13 cellular contexts compared by ENCODE assay signal in the genomic region with DNA sequence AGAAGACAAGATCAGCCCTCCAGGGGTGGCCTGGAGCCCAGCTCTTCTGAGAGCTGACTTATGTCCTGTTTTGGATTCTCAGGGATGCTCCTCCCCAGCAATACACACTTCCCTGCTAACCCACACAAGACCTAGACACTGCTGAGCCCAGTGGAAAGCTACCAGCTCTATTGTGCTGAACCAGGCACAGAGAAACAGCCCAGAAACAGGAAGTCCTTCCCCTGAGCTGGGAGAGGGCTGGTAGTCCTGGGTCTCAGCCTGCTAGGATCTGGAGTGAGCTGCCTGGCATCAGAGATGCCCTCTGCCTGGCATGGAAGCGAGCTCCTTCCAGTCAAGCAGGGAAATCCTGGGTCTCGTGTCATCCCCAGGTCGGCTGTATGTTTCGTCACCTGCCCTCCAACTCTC. TPM values are rescaled to one million over a fixed set of nuclear protein-coding genes. Genes with fewer than 3 reads are reported as not detected.
DNase-seq lines count a peak whose midpoint lies in the region; ATAC-seq lines count a peak whose summit lies in the region.
"Had no signal": no experiment of that assay in that cellular context is flagged by ENCODE, and none has a peak within 500 bp of the region (broad histone marks: within the 10 kb centered on the region; RNA-seq: fewer than 3 reads in every experiment).

No MANE protein-coding gene starts in this region.

- H3K27me3 Mint-ChIP-seq in T-helper 2 cell treated with Interferon-gamma antibody and Interleukin-4, amounts not matched to agents 5 μg/mL and 100 μg/mL, for 36 hours (ENCODE audit: low read depth) = no peaks in the 10 kb centered on the region
- peaks cover 32 to 52% of the 10 kb centered on the region in 2 donors for H3K27me3 Mint-ChIP-seq in T-cell
- peaks cover 67 to 87% of the 10 kb centered on the region in 2 donors for H3K27me3 Mint-ChIP-seq in stimulated activated naive B cell treated with anti-CD40 and anti-IgM and Interleukin-4, amounts not matched to agents 10 μg/mL and 1 μg/mL and 100 μg/mL, for 72 hours

- ATAC-seq in T-cell (replicated peaks in 1 of 4) (no peak), HG02571 (IDR thresholded peaks at IDR 0.05; ENCODE audit: unreplicated experiment) (no peak)
- ATAC-seq in stimulated activated naive B cell treated with anti-CD40 and anti-IgM and Interleukin-4, amounts not matched to agents 10 μg/mL and 1 μg/mL and 100 μg/mL, for 72 hours (replicated peaks) = peak; percentile 37 to 41
- ATAC-seq: mucosa of descending colon had no signal

- POLR2A ChIA-PET in T-cell (lab: Charles Lee) = interaction anchor here in 1 of 2 donors (0.6 kb wide), 1 partner anchor 28 kb away, joined by 3 read pairs; no protein-coding TSS in a partner anchor

- peak overlapping the region; percentile 27 for H3K27ac Mint-ChIP-seq in T-helper 2 cell treated with Interferon-gamma antibody and Interleukin-4, amounts not matched to agents 5 μg/mL and 100 μg/mL, for 36 hours
- H3K27ac Mint-ChIP-seq in T-cell = peak overlapping the region; percentile 23 to 34
- peak overlapping the region; percentile 37 for H3K27ac Mint-ChIP-seq in stimulated activated naive B cell treated with anti-CD40 and anti-IgM and Interleukin-4, amounts not matched to agents 10 μg/mL and 1 μg/mL and 100 μg/mL, for 72 hours

- peaks cover 2% of the 10 kb centered on the region for H3K36me3 Mint-ChIP-seq in T-helper 2 cell treated with Interferon-gamma antibody and Interleukin-4, amounts not matched to agents 5 μg/mL and 100 μg/mL, for 36 hours (ENCODE audit: low read depth)
- H3K36me3 Mint-ChIP-seq in T-cell = no peaks in the 10 kb centered on the region
- peaks cover 0 to 1% of the 10 kb centered on the region in 2 donors for H3K36me3 Mint-ChIP-seq in stimulated activated naive B cell treated with anti-CD40 and anti-IgM and Interleukin-4, amounts not matched to agents 10 μg/mL and 1 μg/mL and 100 μg/mL, for 72 hours

- DNase-seq in T-helper 2 cell treated with Interferon-gamma antibody and Interleukin-4, amounts not matched to agents 5 μg/mL and 100 μg/mL, for 36 hours (ENCODE audit: low spot score) = no peak
- DNase-seq in T-helper 2 cell (no peak), T-cell (no peak), epidermal melanocyte (ENCODE audit: insufficient read length, low spot score) (peak; percentile 10), NCI-H187 treated with DMSO at 0.1 percent for 48 hours (lab: John Stamatoyannopoulos, UW) (no peak), NCI-H345 (lab: John Stamatoyannopoulos, UW) (no peak)
- DNase-seq in stimulated activated naive B cell treated with anti-CD40 and anti-IgM and Interleukin-4, amounts not matched to agents 10 μg/mL and 1 μg/mL and 100 μg/mL, for 72 hours = no peak
- DNase-seq: activated CD4-positive, alpha-beta T cell treated with anti-CD3 and anti-CD28 coated beads for 1 hour; brain microvascular endothelial cell; mucosa of descending colon; NK-92 treated with Interleukin-12 subunit alpha and Interleukin-12 subunit beta, amount 100 ng/mL, for 24 hours; trophoblast cell had no signal

- no peaks in the 10 kb centered on the region for H3K9me3 Mint-ChIP-seq in T-helper 2 cell treated with Interferon-gamma antibody and Interleukin-4, amounts not matched to agents 5 μg/mL and 100 μg/mL, for 36 hours
- H3K9me3 Mint-ChIP-seq in T-cell = no peaks in the 10 kb centered on the region
- H3K9me3 Mint-ChIP-seq in stimulated activated naive B cell treated with anti-CD40 and anti-IgM and Interleukin-4, amounts not matched to agents 10 μg/mL and 1 μg/mL and 100 μg/mL, for 72 hours = no peaks in the 10 kb centered on the region

- H3K4me1 Mint-ChIP-seq in T-helper 2 cell treated with Interferon-gamma antibody and Interleukin-4, amounts not matched to agents 5 μg/mL and 100 μg/mL, for 36 hours (ENCODE audit: low read depth) = peaks cover 56% of the 10 kb centered on the region
- H3K4me1 Mint-ChIP-seq in T-cell = peaks cover 44 to 69% (median 55%) of the 10 kb centered on the region in 3 donors
- peaks cover 34 to 64% of the 10 kb centered on the region in 2 donors for H3K4me1 Mint-ChIP-seq in stimulated activated naive B cell treated with anti-CD40 and anti-IgM and Interleukin-4, amounts not matched to agents 10 μg/mL and 1 μg/mL and 100 μg/mL, for 72 hours

- CTCF ChIA-PET in T-cell (lab: Charles Lee) = interaction anchor here (0.6 to 1.5 kb wide), 4 partner anchors 10 to 82 kb away, joined by 3 read pairs; a partner anchor contains a TSS

- no peak overlapping the region for H3K4me3 Mint-ChIP-seq in T-helper 2 cell treated with Interferon-gamma antibody and Interleukin-4, amounts not matched to agents 5 μg/mL and 100 μg/mL, for 36 hours
- H3K4me3 Mint-ChIP-seq in T-cell = peak overlapping the region in 1 of 3 donors; percentile 79
- H3K4me3 Mint-ChIP-seq in stimulated activated naive B cell treated with anti-CD40 and anti-IgM and Interleukin-4, amounts not matched to agents 10 μg/mL and 1 μg/mL and 100 μg/mL, for 72 hours = no peak overlapping the region

RNA-seq across cellular contexts. Expression of a gene that starts 1.2 kb away (rescaled TPM):
- 10 to 100 TPM in 1 of 5 donors, 1 to 10 TPM in 4; 3.7 to 10.6 (median 7.3) TPM for total RNA-seq in T-cell

RNA-seq across cellular contexts. Expression of a gene that starts 4.9 kb away (rescaled TPM):
- total RNA-seq in T-cell = 10 to 100 TPM in 3 of 5 donors, 1 to 10 TPM in 2; 6.5 to 15.9 (median 10.6) TPM

RNA-seq across cellular contexts. Expression of a gene that starts 18.2 kb away (rescaled TPM):
- 100 to 1,000 TPM in 1 of 5 donors, 10 to 100 TPM in 4; 83.3 to 125 (median 88.4) TPM for total RNA-seq in T-cell

RNA-seq across cellular contexts. Expression of a gene that starts 18.2 kb away (rescaled TPM):
- total RNA-seq in T-cell = 100 to 1,000 TPM; 126 to 205 (median 154) TPM

RNA-seq across cellular contexts. Expression of a gene that starts 47.2 kb away (rescaled TPM):
- total RNA-seq in T-cell = 10 to 100 TPM; 18.5 to 33.1 (median 31.8) TPM

Comparison
In these comparisons a context has a peak if more than half of its experiments do, and no peak if none do; other contexts are left out.
1. ATAC-seq: peak in stimulated activated naive B cell treated with anti-CD40 and anti-IgM and Interleukin-4, amounts not matched to agents 10 μg/mL and 1 μg/mL and 100 μg/mL, for 72 hours (2 of 2); none in T-cell (0 of 4) and HG02571 (single experiment).
2. Peak in every context shown above with its lines, with median percentiles within 50 percentile points of each other: H3K27ac Mint-ChIP-seq.